ENCODE assay signal across 8 cellular contexts in genomic region chr1:184388671-184389292, GRCh38. TPM values are rescaled to one million over a fixed set of nuclear protein-coding genes. Genes with fewer than 3 reads are reported as not detected.
DNase-seq lines count a peak whose midpoint lies in the region; ATAC-seq, FAIRE-seq and TF ChIP-seq lines count a peak whose summit lies in the region.

No MANE protein-coding gene starts in this region.

- H3K27ac Mint-ChIP-seq in endothelial cell (ENCODE audit: unreplicated experiment): no peak overlapping the region

- no peak for DNase-seq in DND-41
- peak; percentile 90 for DNase-seq in NCI-H69 (lab: John Stamatoyannopoulos, UW)
- DNase-seq in endothelial cell (ENCODE audit: low spot score): no peak
- DNase-seq in stimulated activated CD4-positive, alpha-beta T cell treated with anti-CD3 and anti-CD28 coated beads, Interleukin-1b, Interleukin-23, amount 100 ng/mL, for 48 hours: no peak
- DNase-seq in NCI-H2107 (lab: John Stamatoyannopoulos, UW): no peak
- no peak for DNase-seq in HTR-8/SVneo (ENCODE audit: insufficient read length, low spot score)

- no peaks in the 10 kb centered on the region for H3K9me3 ChIP-seq in DND-41 (ENCODE audit: insufficient read depth, low read length, severe bottlenecking)
- H3K9me3 ChIP-seq in parathyroid adenoma (ENCODE audit: control insufficient read depth, low read length): no peaks in the 10 kb centered on the region

- peaks cover 13% of the 10 kb centered on the region for H4K20me1 ChIP-seq in DND-41 (ENCODE audit: insufficient read depth, low read length)

- H3K4me1 ChIP-seq in DND-41 (ENCODE audit: insufficient read depth, low read length) (peaks cover 25% of the 10 kb centered on the region), parathyroid adenoma (no peaks in the 10 kb centered on the region)

- peaks cover 13% of the 10 kb centered on the region for H3K27me3 Mint-ChIP-seq in endothelial cell (ENCODE audit: unreplicated experiment)

- FAIRE-seq in HTR-8/SVneo (lab: Jason Lieb, UNC): no peak

- H3K4me1 Mint-ChIP-seq in endothelial cell (ENCODE audit: unreplicated experiment): peaks cover 14% of the 10 kb centered on the region

- H3K4me2 ChIP-seq in DND-41 (ENCODE audit: insufficient read depth, low read length): peak overlapping the region; percentile 80
- H3K4me2 ChIP-seq in parathyroid adenoma (ENCODE audit: low read length): peak overlapping the region; percentile 98

- H3K27me3 ChIP-seq in DND-41 (ENCODE audit: insufficient read depth, low read length, poor library complexity) (peaks cover 61% of the 10 kb centered on the region), parathyroid adenoma (ENCODE audit: control insufficient read depth, insufficient read depth, low read length) (no peaks in the 10 kb centered on the region)

- peak overlapping the region in 1 of 2 experiments; percentile 72; a peak in 1 of 4 replicates for H3K4me3 ChIP-seq in DND-41 (ENCODE audit: low read depth in 1 of 2, low read length in 2 of 2)
- peak overlapping the region; percentile 65 for H3K4me3 ChIP-seq in parathyroid adenoma (ENCODE audit: low read depth, low read length)

- H3K9ac ChIP-seq in DND-41 (ENCODE audit: low read depth, low read length): no peak overlapping the region
- no peak overlapping the region for H3K9ac ChIP-seq in parathyroid adenoma

- H3K36me3 ChIP-seq in DND-41 (ENCODE audit: insufficient read depth, low read length): no peaks in the 10 kb centered on the region
- H3K36me3 ChIP-seq in parathyroid adenoma (ENCODE audit: control insufficient read depth, insufficient read depth, low read length): no peaks in the 10 kb centered on the region

- no peaks in the 10 kb centered on the region for H3K9me3 Mint-ChIP-seq in endothelial cell (ENCODE audit: unreplicated experiment)

- H3K36me3 Mint-ChIP-seq in endothelial cell (ENCODE audit: low read depth, unreplicated experiment): peaks cover 6% of the 10 kb centered on the region

- TF ChIP-seq CTCF in DND-41 (IDR thresholded peaks at IDR 0.05; ENCODE audit: borderline replicate concordance, extremely low read depth, low read length, poor library complexity, severe bottlenecking) (no peak), endothelial cell (IDR thresholded peaks at IDR 0.05; ENCODE audit: unreplicated experiment) (no peak), parathyroid adenoma (IDR thresholded peaks at IDR 0.05) (no peak)

- H3K4me3 Mint-ChIP-seq in endothelial cell (ENCODE audit: unreplicated experiment): peak overlapping the region; percentile 94

- ATAC-seq in DND-41 (ENCODE audit: insufficient read depth, low read depth) (no peak), HG03280 (IDR thresholded peaks at IDR 0.05; ENCODE audit: unreplicated experiment) (no peak)

- no peak overlapping the region for H3K27ac ChIP-seq in DND-41 (ENCODE audit: low read length)
- H3K27ac ChIP-seq in parathyroid adenoma: no peak overlapping the region

- H3K79me2 ChIP-seq in DND-41 (ENCODE audit: insufficient read depth, low read length) (no peaks in the 10 kb centered on the region), parathyroid adenoma (no peaks in the 10 kb centered on the region)

- no peak overlapping the region for H2AFZ ChIP-seq in DND-41 (ENCODE audit: low read depth, low read length)
- H2AFZ ChIP-seq in parathyroid adenoma: no peak overlapping the region

RNA-seq across cellular contexts. Expression of gene C1orf21, which starts 2.0 kb away (rescaled TPM):
- 7.5 TPM for total RNA-seq in endothelial cell (ENCODE audit: unreplicated experiment)
